26 cellular contexts compared by ENCODE assay signal in genomic region chr12:1830401-1830845, GRCh38. TPM values are rescaled to one million over a fixed set of nuclear protein-coding genes. Genes with fewer than 3 reads are reported as not detected.
"Had no signal": no experiment of that assay in that cellular context is flagged by ENCODE, and none has a peak within 500 bp of the region (broad histone marks: within the 10 kb centered on the region; RNA-seq: fewer than 3 reads in every experiment).

No MANE protein-coding gene starts in this region.

- FAIRE-seq: bronchial epithelial cell had no signal

- ATAC-seq: stimulated activated memory B cell treated with anti-CD40 and anti-IgM and Interleukin-4, amounts not matched to agents 10 μg/mL and 1 μg/mL and 100 μg/mL, for 72 hours had no signal

- DNase-seq: activated CD4-positive, alpha-beta T cell treated with anti-CD3 and anti-CD28 coated beads, Interleukin-2, amount 50 U/mL, for 1 hour; activated CD4-positive, CD25-positive, alpha-beta regulatory T cell treated with anti-CD3 and anti-CD28 coated beads, Interleukin-2, amount 50 U/mL, for 72 hours; activated CD8-positive, alpha-beta memory T cell treated with anti-CD3 and anti-CD28 coated beads, Interleukin-2, amount 50 U/mL, for 48 hours; activated effector memory CD4-positive, alpha-beta T cell treated with anti-CD3 and anti-CD28 coated beads, Interleukin-2, amount 50 U/mL, for 16 hours; effector memory CD4-positive, alpha-beta T cell; naive B cell; stimulated activated CD4-positive, alpha-beta T cell treated with anti-CD3 and anti-CD28 coated beads, Interleukin-4, amount 100 ng/mL, for 4 hours had no signal

- H3K27ac ChIP-seq: adrenal gland, esophagus muscularis mucosa, gastroesophageal sphincter, heart left ventricle, right lobe of liver, testis, upper lobe of left lung had no signal

- H3K4me3 ChIP-seq: adrenal gland, esophagus muscularis mucosa, gastroesophageal sphincter, heart left ventricle, mucosa of descending colon, right lobe of liver, smooth muscle cell, testis, upper lobe of left lung had no signal

- H3K4me3 Mint-ChIP-seq: activated T-cell treated with anti-CD3 and anti-CD28 coated beads, Interleukin-2, amount 50 U/mL, for 72 hours; dendritic cell treated with granulocyte-macrophage colony-stimulating factor and Interleukin-4, amounts not matched to agents 40 ng/mL and 50 ng/mL, for 4 days; neural crest cell; stimulated activated memory B cell treated with anti-CD40 and anti-IgM and Interleukin-4, amounts not matched to agents 10 μg/mL and 1 μg/mL and 100 μg/mL, for 72 hours had no signal

- H3K4me1 ChIP-seq: adrenal gland, gastroesophageal sphincter, right lobe of liver, testis had no signal

- H3K9me3 ChIP-seq: adrenal gland, esophagus muscularis mucosa, gastroesophageal sphincter, heart left ventricle, mucosa of descending colon, right lobe of liver, testis, upper lobe of left lung had no signal

- H3K9me3 Mint-ChIP-seq: activated naive CD4-positive, alpha-beta T cell treated with anti-CD3 and anti-CD28 coated beads, Interleukin-2, amount 50 U/mL, for 72 hours; activated T-cell treated with anti-CD3 and anti-CD28 coated beads, Interleukin-2, amount 50 U/mL, for 72 hours; dendritic cell treated with granulocyte-macrophage colony-stimulating factor and Interleukin-4, amounts not matched to agents 40 ng/mL and 50 ng/mL, for 4 days; neural crest cell; stimulated activated memory B cell treated with anti-CD40 and anti-IgM and Interleukin-4, amounts not matched to agents 10 μg/mL and 1 μg/mL and 100 μg/mL, for 72 hours had no signal

- H3K36me3 ChIP-seq: adrenal gland, esophagus muscularis mucosa, gastroesophageal sphincter, heart left ventricle, right lobe of liver, upper lobe of left lung had no signal

- H3K36me3 Mint-ChIP-seq: activated naive CD4-positive, alpha-beta T cell treated with anti-CD3 and anti-CD28 coated beads, Interleukin-2, amount 50 U/mL, for 72 hours; naive B cell; stimulated activated memory B cell treated with anti-CD40 and anti-IgM and Interleukin-4, amounts not matched to agents 10 μg/mL and 1 μg/mL and 100 μg/mL, for 72 hours had no signal

- H3K27ac Mint-ChIP-seq: activated naive CD4-positive, alpha-beta T cell treated with anti-CD3 and anti-CD28 coated beads, Interleukin-2, amount 50 U/mL, for 72 hours; activated T-cell treated with anti-CD3 and anti-CD28 coated beads, Interleukin-2, amount 50 U/mL, for 72 hours; dendritic cell treated with granulocyte-macrophage colony-stimulating factor and Interleukin-4, amounts not matched to agents 40 ng/mL and 50 ng/mL, for 4 days; naive B cell; stimulated activated memory B cell treated with anti-CD40 and anti-IgM and Interleukin-4, amounts not matched to agents 10 μg/mL and 1 μg/mL and 100 μg/mL, for 72 hours had no signal

RNA-seq across cellular contexts. Expression of gene LRTM2, which starts 10.1 kb away (rescaled TPM):
- total RNA-seq: activated naive CD4-positive, alpha-beta T cell treated with anti-CD3 and anti-CD28 coated beads, Interleukin-2, amount 50 U/mL, for 72 hours; adrenal gland; bronchial epithelial cell; endothelial cell of umbilical vein; gastroesophageal sphincter; heart left ventricle; left ventricle myocardium superior; mucosa of descending colon; omental fat pad; pulmonary artery endothelial cell; right lobe of liver; smooth muscle cell; upper lobe of left lung had no signal
- polyA plus RNA-seq: adrenal gland, endothelial cell of umbilical vein, heart left ventricle, smooth muscle cell had no signal
